12 cellular contexts compared by ENCODE assay signal in the genomic region with DNA sequence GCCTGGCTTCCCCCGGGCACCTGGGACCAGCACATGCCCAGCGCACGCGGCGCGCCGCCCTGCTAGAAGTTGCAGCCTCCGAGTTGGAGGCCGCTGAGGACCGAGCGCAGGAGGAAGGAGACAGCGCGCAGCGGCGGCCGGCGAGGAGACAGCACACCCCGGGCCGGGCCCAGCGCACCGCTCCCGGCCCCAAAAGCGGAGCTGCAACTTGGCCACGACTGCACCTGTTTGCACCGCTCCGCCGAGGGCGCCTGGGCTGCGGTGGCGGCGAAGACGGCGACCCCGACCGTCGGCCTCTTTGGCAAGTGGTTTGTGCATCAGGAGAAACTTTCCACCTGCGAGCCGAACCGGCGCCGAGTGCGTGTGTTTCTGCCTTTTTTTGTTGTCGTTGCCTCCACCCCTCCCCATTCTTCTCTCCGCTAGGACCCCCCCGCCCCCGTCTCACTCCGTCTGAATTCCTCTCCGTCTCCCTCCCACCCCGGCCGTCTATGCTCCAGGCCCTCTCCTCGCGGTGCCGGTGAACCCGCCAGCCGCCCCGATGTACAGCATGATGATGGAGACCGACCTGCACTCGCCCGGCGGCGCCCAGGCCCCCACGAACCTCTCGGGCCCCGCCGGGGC. TPM values are rescaled to one million over a fixed set of nuclear protein-coding genes. Genes with fewer than 3 reads are reported as not detected.
DNase-seq lines count a peak whose midpoint lies in the region; ATAC-seq lines count a peak whose summit lies in the region.
"Had no signal": no experiment of that assay in that cellular context is flagged by ENCODE, and none has a peak within 500 bp of the region (broad histone marks: within the 10 kb centered on the region; RNA-seq: fewer than 3 reads in every experiment).

A gene (plus strand): TSS at position 29 of the 621 bp plus-strand sequence. CDS start 510 bp downstream, at position 539.

- peaks cover 8% of the 10 kb centered on the region for H3K9me3 Mint-ChIP-seq in activated CD4-positive, alpha-beta T cell treated with anti-CD3 and anti-CD28 coated beads, Interleukin-2, amount 10 ng/mL, durations not matched to agents 7 days and 5 days
- peaks cover 8 to 12% of the 10 kb centered on the region in 2 donors for H3K9me3 Mint-ChIP-seq in stimulated activated naive CD8-positive, alpha-beta T cell treated with anti-CD3 and anti-CD28 coated beads, Interleukin-15, amount 100 ng/mL, for 72 hours

- peaks cover 3% of the 10 kb centered on the region for H3K4me1 Mint-ChIP-seq in activated CD4-positive, alpha-beta T cell treated with anti-CD3 and anti-CD28 coated beads, Interleukin-2, amount 10 ng/mL, durations not matched to agents 7 days and 5 days
- peaks cover 3% of the 10 kb centered on the region for H3K4me1 Mint-ChIP-seq in T-helper 17 cell
- H3K4me1 Mint-ChIP-seq in stimulated activated naive CD8-positive, alpha-beta T cell treated with anti-CD3 and anti-CD28 coated beads, Interleukin-15, amount 100 ng/mL, for 72 hours, result peaks cover 20% of the 10 kb centered on the region

- H3K36me3 Mint-ChIP-seq in activated CD4-positive, alpha-beta T cell treated with anti-CD3 and anti-CD28 coated beads, Interleukin-2, amount 10 ng/mL, durations not matched to agents 7 days and 5 days (ENCODE audit: low read depth), result peaks cover 7% of the 10 kb centered on the region
- peaks cover 5% of the 10 kb centered on the region for H3K36me3 Mint-ChIP-seq in T-helper 17 cell (ENCODE audit: low read depth)

- no peaks in the 10 kb centered on the region for H3K36me3 ChIP-seq in iPS-20b (ENCODE audit: insufficient read depth, low read depth, low read length)
- H3K36me3 ChIP-seq: BLaER1 treated with 17β-estradiol and CSF1 and Interleukin-3, amounts not matched to agents 10 nM and 100 nM; ovary; SJCRH30 had no signal

- H3K27ac ChIP-seq in iPS-20b (ENCODE audit: low read length), result no peak within 1 kb of the TSS
- H3K27ac ChIP-seq: BLaER1 treated with 17β-estradiol and CSF1 and Interleukin-3, amounts not matched to agents 10 nM and 100 nM; ovary; SJCRH30 had no signal

- CTCF ChIA-PET in activated CD4-positive, alpha-beta T cell treated with anti-CD3 and anti-CD28 coated beads, Interleukin-2, amount 10 ng/mL, durations not matched to agents 7 days and 5 days (lab: Charles Lee), result no interaction called here

- ATAC-seq in T-helper 17 cell (no peak), GM18867 (IDR thresholded peaks at IDR 0.05; ENCODE audit: unreplicated experiment) (no peak), HG02642 (IDR thresholded peaks at IDR 0.05; ENCODE audit: poor library complexity, unreplicated experiment) (no peak)
- ATAC-seq in stimulated activated naive CD8-positive, alpha-beta T cell treated with anti-CD3 and anti-CD28 coated beads, Interleukin-15, amount 100 ng/mL, for 72 hours, result no peak

- H3K4me1 ChIP-seq in iPS-20b (ENCODE audit: insufficient read depth, low read length), result 0 out of 2 replicates have a peak, but pooled peaks cover 5% of the 10 kb centered on the region
- H3K4me1 ChIP-seq: SJCRH30 had no signal

- peaks cover 67% of the 10 kb centered on the region for H3K27me3 Mint-ChIP-seq in activated CD4-positive, alpha-beta T cell treated with anti-CD3 and anti-CD28 coated beads, Interleukin-2, amount 10 ng/mL, durations not matched to agents 7 days and 5 days
- peaks cover 66% of the 10 kb centered on the region for H3K27me3 Mint-ChIP-seq in T-helper 17 cell
- peaks cover 80% of the 10 kb centered on the region for H3K27me3 Mint-ChIP-seq in stimulated activated naive CD8-positive, alpha-beta T cell treated with anti-CD3 and anti-CD28 coated beads, Interleukin-15, amount 100 ng/mL, for 72 hours

- peak within 1 kb of the TSS; percentile 72 for H3K27ac Mint-ChIP-seq in activated CD4-positive, alpha-beta T cell treated with anti-CD3 and anti-CD28 coated beads, Interleukin-2, amount 10 ng/mL, durations not matched to agents 7 days and 5 days
- peak within 1 kb of the TSS; percentile 43 for H3K27ac Mint-ChIP-seq in T-helper 17 cell
- peak within 1 kb of the TSS in 1 of 2 donors; percentile 12 for H3K27ac Mint-ChIP-seq in stimulated activated naive CD8-positive, alpha-beta T cell treated with anti-CD3 and anti-CD28 coated beads, Interleukin-15, amount 100 ng/mL, for 72 hours

- H3K9me3 ChIP-seq in T-helper 17 cell (ENCODE audit: control insufficient read depth, low read length, poor library complexity, severe bottlenecking) (peaks cover 9% of the 10 kb centered on the region), iPS-20b (ENCODE audit: insufficient read depth, low read depth, low read length) (no peaks in the 10 kb centered on the region; the same call in 1 of the 2 replicates)
- H3K9me3 ChIP-seq: ovary, SJCRH30 had no signal

- DNase-seq in activated CD4-positive, alpha-beta T cell treated with anti-CD3 and anti-CD28 coated beads, Interleukin-2, amount 10 ng/mL, durations not matched to agents 7 days and 5 days, result no peak
- no peak for DNase-seq in activated CD4-positive, alpha-beta T cell treated with anti-CD3 and anti-CD28 coated beads, Interleukin-2, amount 50 U/mL, for 4 hours
- no peak for DNase-seq in T-helper 17 cell
- peak in 1 of 2 donors; percentile 16 for DNase-seq in stimulated activated naive CD8-positive, alpha-beta T cell treated with anti-CD3 and anti-CD28 coated beads, Interleukin-15, amount 100 ng/mL, for 72 hours
- DNase-seq in activated CD4-positive, CD25-positive, alpha-beta regulatory T cell treated with anti-CD3 and anti-CD28 coated beads, Interleukin-2, amount 50 U/mL, for 72 hours, result no peak
- DNase-seq: MM.1S, SJCRH30 had no signal

- peak within 1 kb of the TSS; percentile 57; the same call in 1 of the 2 replicates for H3K4me3 ChIP-seq in iPS-20b (ENCODE audit: low read length)
- H3K4me3 ChIP-seq: ovary, SJCRH30 had no signal

- peak within 1 kb of the TSS; percentile 20 for H3K4me3 Mint-ChIP-seq in activated CD4-positive, alpha-beta T cell treated with anti-CD3 and anti-CD28 coated beads, Interleukin-2, amount 10 ng/mL, durations not matched to agents 7 days and 5 days
- peak within 1 kb of the TSS; percentile 66 for H3K4me3 Mint-ChIP-seq in T-helper 17 cell
- H3K4me3 Mint-ChIP-seq in stimulated activated naive CD8-positive, alpha-beta T cell treated with anti-CD3 and anti-CD28 coated beads, Interleukin-15, amount 100 ng/mL, for 72 hours, result peak within 1 kb of the TSS; percentile 66 to 77

- POLR2A ChIA-PET in activated CD4-positive, alpha-beta T cell treated with anti-CD3 and anti-CD28 coated beads, Interleukin-2, amount 10 ng/mL, durations not matched to agents 7 days and 5 days (lab: Charles Lee), result no interaction called here

- peak within 1 kb of the TSS; percentile 32; the same call in 1 of the 2 replicates for H3K9ac ChIP-seq in iPS-20b (ENCODE audit: low read depth, low read length)
- H3K9ac ChIP-seq: BLaER1 treated with 17β-estradiol and CSF1 and Interleukin-3, amounts not matched to agents 10 nM and 100 nM had no signal

- H3K27me3 ChIP-seq in iPS-20b (ENCODE audit: insufficient read depth, low read length), result peaks cover 96% of the 10 kb centered on the region
- H3K27me3 ChIP-seq: ovary, SJCRH30 had no signal

RNA-seq across cellular contexts. Expression of the gene that starts here (rescaled TPM):
- total RNA-seq in activated CD4-positive, alpha-beta T cell treated with anti-CD3 and anti-CD28 coated beads, Interleukin-2, amount 10 ng/mL, durations not matched to agents 7 days and 5 days, result not detected
- total RNA-seq in T-helper 17 cell, result not detected
- total RNA-seq: ovary, SJCRH30 had no signal

Comparison
In these comparisons a context has a peak if more than half of its experiments do, and no peak if none do; other contexts are left out.
1. H3K4me3 Mint-ChIP-seq: peak in every context shown above with its lines; median percentile 72 in stimulated activated naive CD8-positive, alpha-beta T cell treated with anti-CD3 and anti-CD28 coated beads, Interleukin-15, amount 100 ng/mL, for 72 hours; 66 in T-helper 17 cell; 20 in activated CD4-positive, alpha-beta T cell treated with anti-CD3 and anti-CD28 coated beads, Interleukin-2, amount 10 ng/mL, durations not matched to agents 7 days and 5 days.